Comparison of ENCODE assay signal across 12 cellular contexts in genomic region chr12:45658066-45658465, GRCh38.
"Had no signal": no experiment of that assay in that cellular context is flagged by ENCODE, and none has a peak within 500 bp of the region (broad histone marks: within the 10 kb centered on the region; RNA-seq: fewer than 3 reads in every experiment).

No MANE protein-coding gene starts in this region.

- DNase-seq: activated CD4-positive, alpha-beta T cell treated with anti-CD3 and anti-CD28 coated beads for 1 hour; activated CD4-positive, alpha-beta T cell treated with anti-CD3 and anti-CD28 coated beads, Interleukin-2, amount 50 U/mL, for 4 hours; activated naive CD4-positive, alpha-beta T cell treated with Interleukin-2 at 50 U/mL for 16 hours; aorta; cerebellar nuclear complex; endodermal cell; heart right ventricle; left cardiac atrium; lower lobe of right lung; nucleus accumbens; stimulated activated naive CD4-positive, alpha-beta T cell; substantia nigra had no signal
